In the genomic region with DNA sequence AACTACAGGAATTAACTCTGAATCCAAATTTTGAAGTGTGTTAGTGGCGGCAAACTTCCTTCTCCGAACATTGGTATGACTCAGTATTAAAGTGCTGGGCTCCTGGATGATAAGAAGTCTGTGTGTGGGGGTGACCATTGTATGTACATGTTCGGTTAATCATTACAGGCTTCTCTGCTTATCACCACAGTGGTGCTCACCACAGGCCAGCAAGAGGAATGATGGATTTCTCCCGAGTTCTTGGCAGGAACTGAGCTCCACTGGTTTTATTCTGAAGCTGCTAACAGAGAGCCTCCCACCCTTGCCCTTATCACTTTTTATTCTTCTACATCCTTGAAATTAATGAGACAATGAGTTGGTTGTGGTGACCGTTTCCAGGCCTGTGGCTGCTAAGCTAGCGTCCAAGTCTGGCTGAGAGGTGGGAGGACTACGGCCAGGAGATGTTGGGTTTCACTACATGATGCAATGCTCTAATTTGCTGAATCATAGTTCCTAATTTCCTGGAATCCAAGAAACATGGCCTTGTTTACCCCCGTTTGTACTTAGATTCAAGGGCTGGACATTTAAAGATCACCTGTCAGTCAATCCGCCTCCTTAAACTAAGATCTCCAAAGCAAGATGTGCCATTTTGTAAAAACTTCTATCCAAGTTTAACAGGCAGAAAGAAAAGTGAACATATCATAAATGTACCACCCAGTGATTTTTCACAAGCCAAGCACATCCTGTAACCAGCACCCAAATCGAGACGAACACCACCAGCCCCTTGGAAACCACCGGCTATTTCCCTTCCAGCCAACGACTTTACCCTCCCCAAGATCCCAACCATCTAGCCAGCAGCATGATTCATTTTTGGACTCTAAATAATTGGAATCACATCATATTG, we compare ENCODE assay signal across 12 cellular contexts.
DNase-seq lines count a peak whose midpoint lies in the region; TF ChIP-seq lines count a peak whose summit lies in the region.
"Had no signal": no experiment of that assay in that cellular context is flagged by ENCODE, and none has a peak within 500 bp of the region (broad histone marks: within the 10 kb centered on the region; RNA-seq: fewer than 3 reads in every experiment).

No MANE protein-coding gene starts in this region.

- intact Hi-C loops in transverse colon (cut with DNase I; ENCODE audit: low total_unique reads): no loop called here

- no peaks in the 10 kb centered on the region for H3K36me3 ChIP-seq in transverse colon

- no peak for TF ChIP-seq CTCF in transverse colon (IDR thresholded peaks at IDR 0.05)

- DNase-seq in AG20443 (ENCODE audit: low spot score): peak; percentile 22
- peak; percentile 99 for DNase-seq in NCI-H226
- peak; percentile 65 for DNase-seq in fibroblast of gingiva (ENCODE audit: low read depth)
- peak; percentile 72 for DNase-seq in mucosa of gallbladder (ENCODE audit: low spot score)
- DNase-seq in transverse colon: no peak
- DNase-seq in ecto neural progenitor cell (ENCODE audit: low spot score): no peak
- DNase-seq in NCI-H510A (lab: John Stamatoyannopoulos, UW): no peak
- DNase-seq in activated CD4-positive, alpha-beta T cell treated with anti-CD3 and anti-CD28 coated beads, Interleukin-2, amount 50 U/mL, for 48 hours: no peak
- DNase-seq: activated naive CD4-positive, alpha-beta T cell treated with anti-CD3 and anti-CD28 coated beads, Interleukin-2, amount 10 ng/mL, durations not matched to agents 7 days and 5 days; effector memory CD8-positive, alpha-beta T cell; kidney had no signal

- in situ Hi-C loops in transverse colon (cut with MboI; ENCODE audit: low pct_ligation_motif_present in 1 of 4, low pct_unique_long_range_greater_than_20kb in 1 of 4, low sequenced_read_pairs in 3 of 4): no loop called here

- H3K4me3 ChIP-seq in transverse colon: no peak overlapping the region
- H3K4me3 ChIP-seq: smooth muscle cell had no signal

- no peak overlapping the region for H3K27ac ChIP-seq in transverse colon

- no peaks in the 10 kb centered on the region for H3K9me3 ChIP-seq in transverse colon

- no peak for TF ChIP-seq EP300 in transverse colon (IDR thresholded peaks at IDR 0.05; ENCODE audit: low read depth)

- H3K27me3 ChIP-seq in transverse colon: no peaks in the 10 kb centered on the region

- WGBS in transverse colon (ENCODE audit: low coverage in 1 of 2), 2 donors: 67 to 69% methylated on average over 7 to 13 of the region's 13 CpGs

- peaks cover 0 to 7% (median 0%) of the 10 kb centered on the region in 4 donors for H3K4me1 ChIP-seq in transverse colon

- TF ChIP-seq POLR2A in transverse colon (IDR thresholded peaks at IDR 0.05): no peak

Comparison
In these comparisons a context has a peak if more than half of its experiments do, and no peak if none do; other contexts are left out.
1. DNase-seq: peak in AG20443 (single experiment), NCI-H226 (single experiment), fibroblast of gingiva (single experiment) and mucosa of gallbladder (single experiment); none in transverse colon (single experiment), ecto neural progenitor cell (single experiment), NCI-H510A (single experiment) and activated CD4-positive, alpha-beta T cell treated with anti-CD3 and anti-CD28 coated beads, Interleukin-2, amount 50 U/mL, for 48 hours (0 of 2).